ENCODE assay signal across 27 cellular contexts in the genomic region with DNA sequence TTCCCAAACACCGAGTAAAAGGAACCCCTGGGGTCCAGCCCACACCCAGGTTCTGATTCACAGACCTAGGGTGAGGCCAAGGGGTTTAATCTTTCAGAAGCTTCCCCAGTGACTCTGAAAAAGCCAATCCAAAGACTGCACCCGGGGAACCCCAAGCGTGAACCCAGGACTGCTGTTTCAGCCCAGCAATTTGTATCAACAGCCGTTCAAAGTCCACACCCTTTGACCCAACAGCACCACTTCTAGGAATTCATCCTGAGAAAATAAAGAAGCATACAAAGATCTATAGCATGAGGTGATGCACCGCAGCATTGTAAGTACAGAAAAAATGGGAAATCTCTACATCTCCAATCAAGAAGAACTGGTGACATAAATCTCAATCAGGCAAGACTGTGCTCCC. TPM values are rescaled to one million over a fixed set of nuclear protein-coding genes. Genes with fewer than 3 reads are reported as not detected.
A peak's percentile ranks its signal among the peaks of the same experiment; 100 is the strongest.
DNase-seq lines count a peak whose midpoint lies in the region; ATAC-seq and TF ChIP-seq lines count a peak whose summit lies in the region.
"Had no signal": no experiment of that assay in that cellular context is flagged by ENCODE, and none has a peak within 500 bp of the region (broad histone marks: within the 10 kb centered on the region; RNA-seq: fewer than 3 reads in every experiment).

No MANE protein-coding gene starts in this region.

- no peaks in the 10 kb centered on the region for H3K36me3 ChIP-seq in BLaER1 treated with 17β-estradiol and CSF1 and Interleukin-3, amounts not matched to agents 10 nM and 100 nM
- H3K36me3 ChIP-seq in colonic mucosa (no peaks in the 10 kb centered on the region), trophoblast cell (ENCODE audit: control insufficient read depth in 1 of 2, insufficient read depth in 2 of 2, low read length in 2 of 2) (peaks cover 0 to 6% of the 10 kb centered on the region in 2 experiments), smooth muscle cell (ENCODE audit: low read depth) (no peaks in the 10 kb centered on the region)
- H3K36me3 ChIP-seq: thoracic aorta had no signal

- H3K4me3 Mint-ChIP-seq in activated CD8-positive, alpha-beta T cell treated with anti-CD3 and anti-CD28 coated beads for 36 hours, result no peak overlapping the region
- H3K4me3 Mint-ChIP-seq: activated T-cell treated with anti-CD3 and anti-CD28 coated beads, Interleukin-2, amount 50 U/mL, for 72 hours; CD8-positive, alpha-beta T cell; GM23338; memory B cell; naive B cell had no signal

- peaks cover 5 to 58% (median 37%) of the 10 kb centered on the region in 11 experiments; a peak in 15 of 22 replicates for H4K20me1 ChIP-seq in BLaER1 treated with 17β-estradiol and CSF1 and Interleukin-3, amounts not matched to agents 10 nM and 100 nM
- H4K20me1 ChIP-seq in smooth muscle cell (ENCODE audit: low read depth), result peaks cover 97% of the 10 kb centered on the region

- H3K14ac ChIP-seq in trophoblast cell (ENCODE audit: low read length), result no peak overlapping the region

- H3K23ac ChIP-seq in trophoblast cell (ENCODE audit: low read length), result no peak overlapping the region

- no peak overlapping the region for H3K9ac ChIP-seq in BLaER1 treated with 17β-estradiol and CSF1 and Interleukin-3, amounts not matched to agents 10 nM and 100 nM
- H3K9ac ChIP-seq in colonic mucosa (ENCODE audit: low read depth in 2 of 2, low read length in 2 of 2) (no peak overlapping the region), trophoblast cell (ENCODE audit: low read length) (no peak overlapping the region), smooth muscle cell (ENCODE audit: low read depth) (no peak overlapping the region)

- H3K4me1 Mint-ChIP-seq in activated CD8-positive, alpha-beta T cell treated with anti-CD3 and anti-CD28 coated beads for 36 hours (ENCODE audit: low read depth), result no peaks in the 10 kb centered on the region
- H3K4me1 Mint-ChIP-seq: memory B cell, naive B cell had no signal

- peak; percentile 42 for ATAC-seq in left lobe of liver
- no peak for ATAC-seq in activated CD8-positive, alpha-beta T cell treated with anti-CD3 and anti-CD28 coated beads for 36 hours
- ATAC-seq in HG02938 (IDR thresholded peaks at IDR 0.05; ENCODE audit: unreplicated experiment), result no peak
- ATAC-seq: activated CD4-positive, CD25-positive, alpha-beta regulatory T cell treated with anti-CD3 and anti-CD28 coated beads, Interleukin-2, amount 50 U/mL, for 24 hours; activated T-cell treated with anti-CD3 and anti-CD28 coated beads, Interleukin-2, amount 50 U/mL, for 72 hours; CD8-positive, alpha-beta T cell; GM23338; stimulated activated naive CD8-positive, alpha-beta T cell treated with anti-CD3 and anti-CD28 coated beads, Interleukin-15, Interleukin-2, amounts not matched to agents 100 U/mL and 50 U/mL, for 24 hours had no signal

- H3K27ac Mint-ChIP-seq in activated CD8-positive, alpha-beta T cell treated with anti-CD3 and anti-CD28 coated beads for 36 hours, result no peak overlapping the region
- H3K27ac Mint-ChIP-seq: activated T-cell treated with anti-CD3 and anti-CD28 coated beads, Interleukin-2, amount 50 U/mL, for 72 hours; CD8-positive, alpha-beta T cell; GM23338; memory B cell had no signal

- H3K4me3 ChIP-seq in BLaER1 treated with 17β-estradiol and CSF1 and Interleukin-3, amounts not matched to agents 10 nM and 100 nM, result no peak overlapping the region
- H3K4me3 ChIP-seq in colonic mucosa, result no peak overlapping the region
- H3K4me3 ChIP-seq in trophoblast cell (ENCODE audit: low read depth, low read length), result no peak overlapping the region
- no peak overlapping the region for H3K4me3 ChIP-seq in smooth muscle cell
- H3K4me3 ChIP-seq: GM23338, thoracic aorta had no signal

- peak overlapping the region in 1 of 11 experiments; percentile 22; a peak in 1 of 22 replicates for H3K27ac ChIP-seq in BLaER1 treated with 17β-estradiol and CSF1 and Interleukin-3, amounts not matched to agents 10 nM and 100 nM
- H3K27ac ChIP-seq in colonic mucosa, result peak overlapping the region; percentile 38
- H3K27ac ChIP-seq in trophoblast cell (ENCODE audit: low read depth, low read length), result no peak overlapping the region
- H3K27ac ChIP-seq in smooth muscle cell (ENCODE audit: low read depth), result no peak overlapping the region
- H3K27ac ChIP-seq: thoracic aorta had no signal

- no peaks in the 10 kb centered on the region for H3K9me3 Mint-ChIP-seq in activated CD8-positive, alpha-beta T cell treated with anti-CD3 and anti-CD28 coated beads for 36 hours
- H3K9me3 Mint-ChIP-seq: activated T-cell treated with anti-CD3 and anti-CD28 coated beads, Interleukin-2, amount 50 U/mL, for 72 hours; CD8-positive, alpha-beta T cell; GM23338; memory B cell; naive B cell had no signal

- H4K91ac ChIP-seq in trophoblast cell (ENCODE audit: low read depth, low read length), result no peak overlapping the region

- H3K4ac ChIP-seq in trophoblast cell (ENCODE audit: low read depth, low read length), result peak overlapping the region; percentile 8

- POLR2A ChIA-PET in activated CD8-positive, alpha-beta T cell treated with anti-CD3 and anti-CD28 coated beads for 36 hours (lab: Charles Lee), result no interaction called here

- no peaks in the 10 kb centered on the region for H3K9me3 ChIP-seq in BLaER1 treated with 17β-estradiol and CSF1 and Interleukin-3, amounts not matched to agents 10 nM and 100 nM (replicated peaks in 1 of 11)
- H3K9me3 ChIP-seq in colonic mucosa, result no peaks in the 10 kb centered on the region
- no peaks in the 10 kb centered on the region for H3K9me3 ChIP-seq in trophoblast cell (ENCODE audit: insufficient read depth, low read depth, low read length)
- no peaks in the 10 kb centered on the region for H3K9me3 ChIP-seq in smooth muscle cell (replicated peaks; ENCODE audit: low read depth)
- H3K9me3 ChIP-seq: thoracic aorta had no signal

- no peak overlapping the region for H2BK12ac ChIP-seq in trophoblast cell (ENCODE audit: low read length)

- H3K36me3 Mint-ChIP-seq in activated CD8-positive, alpha-beta T cell treated with anti-CD3 and anti-CD28 coated beads for 36 hours (ENCODE audit: low read depth), result no peaks in the 10 kb centered on the region
- H3K36me3 Mint-ChIP-seq: CD8-positive, alpha-beta T cell; memory B cell; naive B cell had no signal

- TF ChIP-seq CTCF in colonic mucosa (IDR thresholded peaks at IDR 0.05) (no peak), smooth muscle cell (IDR thresholded peaks at IDR 0.05; ENCODE audit: borderline replicate concordance, insufficient read depth, poor library complexity, severe bottlenecking) (no peak)
- no peak for TF ChIP-seq CTCF in activated CD8-positive, alpha-beta T cell treated with anti-CD3 and anti-CD28 coated beads for 36 hours (IDR thresholded peaks at IDR 0.05)

- CTCF ChIA-PET in activated CD8-positive, alpha-beta T cell treated with anti-CD3 and anti-CD28 coated beads for 36 hours (lab: Charles Lee), result no interaction called here

- H3K79me2 ChIP-seq in trophoblast cell (ENCODE audit: control insufficient read depth, insufficient read depth, low read length, poor library complexity) (peaks cover 14% of the 10 kb centered on the region), smooth muscle cell (ENCODE audit: low read depth) (peaks cover 81% of the 10 kb centered on the region)

- peak overlapping the region in 7 of 11 experiments; percentile 23 to 63 (median 51); a peak in 11 of 22 replicates for H3K4me2 ChIP-seq in BLaER1 treated with 17β-estradiol and CSF1 and Interleukin-3, amounts not matched to agents 10 nM and 100 nM
- no peak overlapping the region for H3K4me2 ChIP-seq in trophoblast cell (ENCODE audit: low read length)
- H3K4me2 ChIP-seq in smooth muscle cell, result no peak overlapping the region
- H3K4me2 ChIP-seq: GM23338 had no signal

- H4K8ac ChIP-seq in trophoblast cell (ENCODE audit: low read depth, low read length), result no peak overlapping the region

- H3K79me1 ChIP-seq in trophoblast cell (ENCODE audit: low read length), result peaks cover 14% of the 10 kb centered on the region

- WGBS in trophoblast cell (ENCODE audit: extremely low coverage, insufficient coverage, insufficient read length), result no CpG with 5 or more reads among the region's 5 CpGs
- 84% methylated on average over 5 of the region's 5 CpGs for WGBS in smooth muscle cell (ENCODE audit: low lambda C conversion rate)

- no peak overlapping the region for H3K18ac ChIP-seq in trophoblast cell (ENCODE audit: low read length)

- no peaks in the 10 kb centered on the region for H3K27me3 Mint-ChIP-seq in activated CD8-positive, alpha-beta T cell treated with anti-CD3 and anti-CD28 coated beads for 36 hours

- no peaks in the 10 kb centered on the region for H3K27me3 ChIP-seq in BLaER1 treated with 17β-estradiol and CSF1 and Interleukin-3, amounts not matched to agents 10 nM and 100 nM
- H3K27me3 ChIP-seq in colonic mucosa (no peaks in the 10 kb centered on the region), trophoblast cell (ENCODE audit: insufficient read depth, low read length) (no peaks in the 10 kb centered on the region), smooth muscle cell (ENCODE audit: low read depth) (no peaks in the 10 kb centered on the region)

- H2BK5ac ChIP-seq in trophoblast cell (ENCODE audit: low read depth, low read length, poor library complexity), result no peak overlapping the region

- no peak overlapping the region for H4K12ac ChIP-seq in trophoblast cell (ENCODE audit: low read depth, low read length)

- no peak overlapping the region for H2AFZ ChIP-seq in trophoblast cell (ENCODE audit: insufficient read depth, low read length, poor library complexity)
- no peak overlapping the region for H2AFZ ChIP-seq in smooth muscle cell (ENCODE audit: low read depth)
- H2AFZ ChIP-seq: GM23338 had no signal

- no peak overlapping the region for H2AK5ac ChIP-seq in trophoblast cell (ENCODE audit: low read length)

- peaks cover 20 to 39% (median 26%) of the 10 kb centered on the region in 10 experiments for H3K4me1 ChIP-seq in BLaER1 treated with 17β-estradiol and CSF1 and Interleukin-3, amounts not matched to agents 10 nM and 100 nM
- H3K4me1 ChIP-seq in colonic mucosa, result peaks cover 7% of the 10 kb centered on the region
- H3K4me1 ChIP-seq in trophoblast cell (ENCODE audit: control insufficient read depth in 1 of 2, insufficient read depth in 2 of 2, low read length in 2 of 2), result peaks cover 16 to 20% of the 10 kb centered on the region in 2 experiments
- no peaks in the 10 kb centered on the region for H3K4me1 ChIP-seq in smooth muscle cell (ENCODE audit: low read depth)

- H3F3A ChIP-seq in smooth muscle cell (ENCODE audit: low read depth), result no peaks in the 10 kb centered on the region

- peak; percentile 66 for DNase-seq in colonic mucosa
- DNase-seq in left lobe of liver (ENCODE audit: low spot score), result no peak
- DNase-seq in trophoblast cell, result no peak
- DNase-seq in smooth muscle cell (lab: John Stamatoyannopoulos, UW; ENCODE audit: unreplicated experiment), result no peak
- DNase-seq in amniotic stem cell (lab: John Stamatoyannopoulos, UW), result no peak
- no peak for DNase-seq in activated CD8-positive, alpha-beta T cell treated with anti-CD3 and anti-CD28 coated beads for 36 hours
- DNase-seq: activated CD4-positive, alpha-beta T cell treated with anti-CD3 and anti-CD28 coated beads, Interleukin-2, amount 50 U/mL, for 4 hours; activated naive CD4-positive, alpha-beta T cell; activated T-cell treated with anti-CD3 and anti-CD28 coated beads, Interleukin-2, amount 50 U/mL, for 72 hours; CD8-positive, alpha-beta T cell; hippocampal formation; KBM-7; left cardiac atrium; naive B cell; NCI-H1105; NCI-H187; NCI-H2171; NCI-H510A; stimulated activated CD4-positive, alpha-beta T cell treated with anti-CD3 and anti-CD28 coated beads, Interleukin-2, amount 100 ng/mL, for 24 hours; stimulated activated naive CD8-positive, alpha-beta T cell treated with anti-CD3 and anti-CD28 coated beads, Interleukin-15, Interleukin-2, amounts not matched to agents 100 U/mL and 50 U/mL, for 24 hours; T-helper 1 cell had no signal

- intact Hi-C loops in colonic mucosa (cut with DNase I), result no loop called here
- intact Hi-C loops in activated CD8-positive, alpha-beta T cell treated with anti-CD3 and anti-CD28 coated beads for 36 hours (cut with micrococcal nuclease), result no loop called here

- H2BK120ac ChIP-seq in trophoblast cell (ENCODE audit: insufficient read depth, low read length, poor library complexity), result no peak overlapping the region

RNA-seq across cellular contexts. Expression of gene DLG5, which starts 24.4 kb away (rescaled TPM):
- total RNA-seq in colonic mucosa (10 to 100 TPM; 26.1 to 47.5 TPM), left lobe of liver (9.3 TPM), smooth muscle cell (20.4 and 21.8 TPM in 2 replicates)
- polyA plus RNA-seq in trophoblast cell (2013), result 82.9 and 86.6 TPM in 2 replicates
- 11.3 and 14.6 TPM in 2 replicates for polyA plus RNA-seq in smooth muscle cell
- total RNA-seq in activated CD8-positive, alpha-beta T cell treated with anti-CD3 and anti-CD28 coated beads for 36 hours, result 1 to 10 TPM; 2.7 to 4.8 TPM

Comparison
In these comparisons a context has a peak if more than half of its experiments do, and no peak if none do; other contexts are left out.
1. H3K4me2 ChIP-seq: peak in BLaER1 treated with 17β-estradiol and CSF1 and Interleukin-3, amounts not matched to agents 10 nM and 100 nM (7 of 11); none in trophoblast cell (single experiment) and smooth muscle cell (single experiment).